In genomic region chr10:126111562-126111961, GRCh38 we compare ENCODE assay signal across 23 cellular contexts.
"Had no signal": no experiment of that assay in that cellular context is flagged by ENCODE, and none has a peak within 500 bp of the region (broad histone marks: within the 10 kb centered on the region; RNA-seq: fewer than 3 reads in every experiment).

No MANE protein-coding gene starts in this region.

- H3K4me2 ChIP-seq: neural progenitor cell had no signal

- H3K27ac Mint-ChIP-seq: activated naive CD4-positive, alpha-beta T cell treated with anti-CD3 and anti-CD28 coated beads for 36 hours; activated T-helper 17 cell treated with anti-CD3 and anti-CD28 coated beads, Interleukin-2, amount 50 U/mL, for 72 hours; neural progenitor cell; T-cell had no signal

- DNase-seq: activated CD4-positive, alpha-beta T cell treated with anti-CD3 and anti-CD28 coated beads, Interleukin-2, amount 50 U/mL, for 48 hours; activated naive CD4-positive, alpha-beta T cell treated with anti-CD3 and anti-CD28 coated beads for 36 hours; central memory CD4-positive, alpha-beta T cell; cortex of kidney; effector CD8-positive, alpha-beta T cell; gastrocnemius medialis; heart right ventricle; left cardiac atrium; posterior cingulate gyrus; stimulated activated CD4-positive, alpha-beta T cell treated with anti-CD3 and anti-CD28 coated beads, Interleukin-4, amount 100 ng/mL, for 4 hours; stimulated activated CD8-positive, alpha-beta memory T cell treated with anti-CD3 and anti-CD28 coated beads, Interleukin-4, amount 100 ng/mL, for 48 hours; stimulated activated naive CD4-positive, alpha-beta T cell treated with Interleukin-2 at 50 U/mL for 16 hours; substantia nigra; T-cell; T-helper 9 cell; uterus had no signal

- H3K4me3 Mint-ChIP-seq: activated naive CD4-positive, alpha-beta T cell treated with anti-CD3 and anti-CD28 coated beads for 36 hours; activated T-helper 17 cell treated with anti-CD3 and anti-CD28 coated beads, Interleukin-2, amount 50 U/mL, for 72 hours; neural progenitor cell; T-cell had no signal

- H3K27ac ChIP-seq: epithelial cell of prostate, gastrocnemius medialis, neural progenitor cell, tibial nerve, uterus had no signal

- H3K4me1 Mint-ChIP-seq: activated T-helper 17 cell treated with anti-CD3 and anti-CD28 coated beads, Interleukin-2, amount 50 U/mL, for 72 hours; T-cell had no signal

- H3K4me3 ChIP-seq: gastrocnemius medialis, heart right ventricle, lung, neural progenitor cell, skin epidermis, tibial nerve, uterus had no signal

- H3K9ac ChIP-seq: neural progenitor cell had no signal

- ATAC-seq: activated CD4-positive, CD25-positive, alpha-beta regulatory T cell treated with anti-CD3 and anti-CD28 coated beads, Interleukin-2, amount 50 U/mL, for 24 hours; activated T-helper 17 cell treated with anti-CD3 and anti-CD28 coated beads, Interleukin-2, amount 50 U/mL, for 72 hours; gastrocnemius medialis; heart right ventricle; left cardiac atrium; T-cell had no signal

- H3K9me3 Mint-ChIP-seq: activated T-helper 17 cell treated with anti-CD3 and anti-CD28 coated beads, Interleukin-2, amount 50 U/mL, for 72 hours had no signal

- H3K9me3 ChIP-seq: gastrocnemius medialis, heart right ventricle, tibial nerve, uterus had no signal

- H3K36me3 Mint-ChIP-seq: neural progenitor cell, T-cell had no signal

- H2AFZ ChIP-seq: neural progenitor cell had no signal

- H3K36me3 ChIP-seq: gastrocnemius medialis, heart right ventricle, neural progenitor cell, tibial nerve, uterus had no signal

- H3K4me1 ChIP-seq: gastrocnemius medialis, uterus had no signal

- H3K27me3 ChIP-seq: gastrocnemius medialis, neural progenitor cell, tibial nerve, uterus had no signal
